ENCODE assay signal across 1 cellular context in the genomic region with DNA sequence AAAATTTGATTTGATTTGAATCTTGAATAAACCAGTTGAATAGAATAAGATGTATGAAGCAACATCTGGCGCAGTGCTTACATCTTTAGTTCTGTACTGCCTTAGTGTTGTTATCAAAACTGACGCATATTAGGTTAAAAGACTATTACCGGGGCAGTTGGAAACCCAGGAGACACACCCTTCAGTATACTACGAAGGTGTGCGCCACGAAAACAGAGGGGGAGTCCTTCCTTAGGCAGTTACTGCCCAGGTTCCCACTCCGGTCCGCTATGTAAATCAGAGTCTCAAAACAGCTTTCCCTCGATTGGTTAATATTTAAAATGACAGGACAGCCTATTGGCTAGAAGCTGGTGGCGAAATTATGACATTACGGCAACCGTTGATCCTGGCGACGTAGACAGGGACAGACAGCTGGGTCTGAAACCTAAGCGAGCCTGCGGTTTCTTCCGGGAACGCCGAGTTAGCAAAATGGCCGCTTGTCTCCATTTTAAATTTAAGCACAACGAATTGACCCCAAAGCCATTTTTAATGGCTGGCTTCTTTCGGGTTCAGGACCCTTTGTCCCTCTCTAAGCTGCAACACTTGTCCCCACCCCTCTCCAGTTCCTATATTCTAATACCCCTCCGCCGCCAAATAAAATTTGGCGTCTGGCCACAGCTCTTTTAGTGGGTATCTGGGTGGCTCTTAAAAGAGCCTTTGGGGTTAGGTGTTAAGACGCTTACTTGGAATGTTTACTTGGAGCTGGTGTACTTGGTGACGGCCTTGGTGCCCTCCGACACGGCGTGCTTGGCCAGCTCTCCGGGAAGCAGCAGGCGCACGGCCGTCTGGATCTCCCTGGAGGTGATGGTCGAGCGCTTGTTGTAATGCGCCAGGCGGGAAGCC.
TF ChIP-seq lines count a peak whose summit lies in the region.

No MANE protein-coding gene starts in this region.

TF ChIP-seq in HepG2, 621 proteins besides CTCF, POLR2A, EP300 and RAD21 (continued from another document and continues in another):
- TF ChIP-seq, protein P1, sequence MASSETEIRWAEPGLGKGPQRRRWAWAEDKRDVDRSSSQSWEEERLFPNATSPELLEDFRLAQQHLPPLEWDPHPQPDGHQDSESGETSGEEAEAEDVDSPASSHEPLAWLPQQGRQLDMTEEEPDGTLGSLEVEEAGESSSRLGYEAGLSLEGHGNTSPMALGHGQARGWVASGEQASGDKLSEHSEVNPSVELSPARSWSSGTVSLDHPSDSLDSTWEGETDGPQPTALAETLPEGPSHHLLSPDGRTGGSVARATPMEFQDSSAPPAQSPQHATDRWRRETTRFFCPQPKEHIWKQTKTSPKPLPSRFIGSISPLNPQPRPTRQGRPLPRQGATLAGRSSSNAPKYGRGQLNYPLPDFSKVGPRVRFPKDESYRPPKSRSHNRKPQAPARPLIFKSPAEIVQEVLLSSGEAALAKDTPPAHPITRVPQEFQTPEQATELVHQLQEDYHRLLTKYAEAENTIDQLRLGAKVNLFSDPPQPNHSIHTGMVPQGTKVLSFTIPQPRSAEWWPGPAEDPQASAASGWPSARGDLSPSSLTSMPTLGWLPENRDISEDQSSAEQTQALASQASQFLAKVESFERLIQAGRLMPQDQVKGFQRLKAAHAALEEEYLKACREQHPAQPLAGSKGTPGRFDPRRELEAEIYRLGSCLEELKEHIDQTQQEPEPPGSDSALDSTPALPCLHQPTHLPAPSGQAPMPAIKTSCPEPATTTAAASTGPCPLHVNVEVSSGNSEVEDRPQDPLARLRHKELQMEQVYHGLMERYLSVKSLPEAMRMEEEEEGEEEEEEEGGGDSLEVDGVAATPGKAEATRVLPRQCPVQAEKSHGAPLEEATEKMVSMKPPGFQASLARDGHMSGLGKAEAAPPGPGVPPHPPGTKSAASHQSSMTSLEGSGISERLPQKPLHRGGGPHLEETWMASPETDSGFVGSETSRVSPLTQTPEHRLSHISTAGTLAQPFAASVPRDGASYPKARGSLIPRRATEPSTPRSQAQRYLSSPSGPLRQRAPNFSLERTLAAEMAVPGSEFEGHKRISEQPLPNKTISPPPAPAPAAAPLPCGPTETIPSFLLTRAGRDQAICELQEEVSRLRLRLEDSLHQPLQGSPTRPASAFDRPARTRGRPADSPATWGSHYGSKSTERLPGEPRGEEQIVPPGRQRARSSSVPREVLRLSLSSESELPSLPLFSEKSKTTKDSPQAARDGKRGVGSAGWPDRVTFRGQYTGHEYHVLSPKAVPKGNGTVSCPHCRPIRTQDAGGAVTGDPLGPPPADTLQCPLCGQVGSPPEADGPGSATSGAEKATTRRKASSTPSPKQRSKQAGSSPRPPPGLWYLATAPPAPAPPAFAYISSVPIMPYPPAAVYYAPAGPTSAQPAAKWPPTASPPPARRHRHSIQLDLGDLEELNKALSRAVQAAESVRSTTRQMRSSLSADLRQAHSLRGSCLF (CRISPR knock-in tag; IDR thresholded peaks at IDR 0.05; ENCODE audit: borderline replicate concordance): no peak
- TF ChIP-seq MAFF (IDR thresholded peaks at IDR 0.05; ENCODE audit: low read depth, low read length) (peak; percentile 73), KDM5B (CRISPR knock-in tag; IDR thresholded peaks at IDR 0.05; ENCODE audit: borderline replicate concordance) (peak; percentile 51; the same call in 1 of the 2 replicates), ZNF10 (CRISPR knock-in tag; IDR thresholded peaks at IDR 0.05; ENCODE audit: borderline replicate concordance, low read depth) (no peak), CBFB (CRISPR knock-in tag; IDR thresholded peaks at IDR 0.05) (peak; percentile 62), NR3C1 (CRISPR knock-in tag; IDR thresholded peaks at IDR 0.05) (no peak), JDP2 (CRISPR knock-in tag; IDR thresholded peaks at IDR 0.05; ENCODE audit: borderline replicate concordance) (no peak), MAFK (conservative IDR thresholded peaks at IDR 0.05 in 1 of 2, IDR thresholded peaks at IDR 0.05 in 1 of 2; ENCODE audit: low read length in 2 of 2) (peak; percentile 71 to 89), ZNF772 (CRISPR knock-in tag; IDR thresholded peaks at IDR 0.05) (peak; percentile 64; the same call in 1 of the 2 replicates), TCF7L2 (IDR thresholded peaks at IDR 0.05; ENCODE audit: low read depth, low read length) (no peak), POLR2AphosphoS5 (IDR thresholded peaks at IDR 0.05; ENCODE audit: low read depth, low read length) (peak; percentile 92), RFX3 (CRISPR knock-in tag; IDR thresholded peaks at IDR 0.05) (no peak), MXD4 (CRISPR knock-in tag; IDR thresholded peaks at IDR 0.05) (peak; percentile 14; the same call in 1 of the 2 replicates), PLRG1 (conservative IDR thresholded peaks at IDR 0.05) (no peak), ZNF260 (CRISPR knock-in tag; IDR thresholded peaks at IDR 0.05; ENCODE audit: borderline replicate concordance, low read depth) (no peak), TAF15 (IDR thresholded peaks at IDR 0.05; ENCODE audit: low read depth, low read length, poor library complexity, severe bottlenecking) (no peak), ZNF878 (CRISPR knock-in tag; IDR thresholded peaks at IDR 0.05) (peak; percentile 79; the same call in 1 of the 2 replicates), ZSCAN9 (CRISPR knock-in tag; IDR thresholded peaks at IDR 0.05; ENCODE audit: borderline replicate concordance) (no peak; the same call in 1 of the 2 replicates), SALL1 (CRISPR knock-in tag; IDR thresholded peaks at IDR 0.05) (peak; percentile 90), PRMT3 (CRISPR knock-in tag; IDR thresholded peaks at IDR 0.05; ENCODE audit: borderline replicate concordance, low read depth) (no peak; the same call in 1 of the 2 replicates), ZFP37 (CRISPR knock-in tag; IDR thresholded peaks at IDR 0.05; ENCODE audit: borderline replicate concordance) (no peak), ZNF530 (CRISPR knock-in tag; IDR thresholded peaks at IDR 0.05; ENCODE audit: low read depth) (peak; percentile 28; the same call in 1 of the 2 replicates), ZNF7 (CRISPR knock-in tag; IDR thresholded peaks at IDR 0.05) (no peak), BCL6 (CRISPR knock-in tag; IDR thresholded peaks at IDR 0.05) (peak; percentile 52), ZNF484 (CRISPR knock-in tag; IDR thresholded peaks at IDR 0.05; ENCODE audit: borderline replicate concordance, low read depth) (0 out of 2 replicates have a peak, but pooled peaks have one; percentile 89)
- TF ChIP-seq, protein P2, sequence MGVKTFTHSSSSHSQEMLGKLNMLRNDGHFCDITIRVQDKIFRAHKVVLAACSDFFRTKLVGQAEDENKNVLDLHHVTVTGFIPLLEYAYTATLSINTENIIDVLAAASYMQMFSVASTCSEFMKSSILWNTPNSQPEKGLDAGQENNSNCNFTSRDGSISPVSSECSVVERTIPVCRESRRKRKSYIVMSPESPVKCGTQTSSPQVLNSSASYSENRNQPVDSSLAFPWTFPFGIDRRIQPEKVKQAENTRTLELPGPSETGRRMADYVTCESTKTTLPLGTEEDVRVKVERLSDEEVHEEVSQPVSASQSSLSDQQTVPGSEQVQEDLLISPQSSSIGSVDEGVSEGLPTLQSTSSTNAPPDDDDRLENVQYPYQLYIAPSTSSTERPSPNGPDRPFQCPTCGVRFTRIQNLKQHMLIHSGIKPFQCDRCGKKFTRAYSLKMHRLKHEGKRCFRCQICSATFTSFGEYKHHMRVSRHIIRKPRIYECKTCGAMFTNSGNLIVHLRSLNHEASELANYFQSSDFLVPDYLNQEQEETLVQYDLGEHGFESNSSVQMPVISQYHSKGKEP (CRISPR knock-in tag; IDR thresholded peaks at IDR 0.05): no peak
- TF ChIP-seq, protein P3, sequence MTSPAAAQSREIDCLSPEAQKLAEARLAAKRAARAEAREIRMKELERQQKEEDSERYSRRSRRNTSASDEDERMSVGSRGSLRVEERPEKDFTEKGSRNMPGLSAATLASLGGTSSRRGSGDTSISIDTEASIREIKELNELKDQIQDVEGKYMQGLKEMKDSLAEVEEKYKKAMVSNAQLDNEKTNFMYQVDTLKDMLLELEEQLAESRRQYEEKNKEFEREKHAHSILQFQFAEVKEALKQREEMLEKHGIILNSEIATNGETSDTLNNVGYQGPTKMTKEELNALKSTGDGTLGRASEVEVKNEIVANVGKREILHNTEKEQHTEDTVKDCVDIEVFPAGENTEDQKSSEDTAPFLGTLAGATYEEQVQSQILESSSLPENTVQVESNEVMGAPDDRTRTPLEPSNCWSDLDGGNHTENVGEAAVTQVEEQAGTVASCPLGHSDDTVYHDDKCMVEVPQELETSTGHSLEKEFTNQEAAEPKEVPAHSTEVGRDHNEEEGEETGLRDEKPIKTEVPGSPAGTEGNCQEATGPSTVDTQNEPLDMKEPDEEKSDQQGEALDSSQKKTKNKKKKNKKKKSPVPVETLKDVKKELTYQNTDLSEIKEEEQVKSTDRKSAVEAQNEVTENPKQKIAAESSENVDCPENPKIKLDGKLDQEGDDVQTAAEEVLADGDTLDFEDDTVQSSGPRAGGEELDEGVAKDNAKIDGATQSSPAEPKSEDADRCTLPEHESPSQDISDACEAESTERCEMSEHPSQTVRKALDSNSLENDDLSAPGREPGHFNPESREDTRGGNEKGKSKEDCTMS (CRISPR knock-in tag; conservative IDR thresholded peaks at IDR 0.05): no peak
- TF ChIP-seq, protein P4, sequence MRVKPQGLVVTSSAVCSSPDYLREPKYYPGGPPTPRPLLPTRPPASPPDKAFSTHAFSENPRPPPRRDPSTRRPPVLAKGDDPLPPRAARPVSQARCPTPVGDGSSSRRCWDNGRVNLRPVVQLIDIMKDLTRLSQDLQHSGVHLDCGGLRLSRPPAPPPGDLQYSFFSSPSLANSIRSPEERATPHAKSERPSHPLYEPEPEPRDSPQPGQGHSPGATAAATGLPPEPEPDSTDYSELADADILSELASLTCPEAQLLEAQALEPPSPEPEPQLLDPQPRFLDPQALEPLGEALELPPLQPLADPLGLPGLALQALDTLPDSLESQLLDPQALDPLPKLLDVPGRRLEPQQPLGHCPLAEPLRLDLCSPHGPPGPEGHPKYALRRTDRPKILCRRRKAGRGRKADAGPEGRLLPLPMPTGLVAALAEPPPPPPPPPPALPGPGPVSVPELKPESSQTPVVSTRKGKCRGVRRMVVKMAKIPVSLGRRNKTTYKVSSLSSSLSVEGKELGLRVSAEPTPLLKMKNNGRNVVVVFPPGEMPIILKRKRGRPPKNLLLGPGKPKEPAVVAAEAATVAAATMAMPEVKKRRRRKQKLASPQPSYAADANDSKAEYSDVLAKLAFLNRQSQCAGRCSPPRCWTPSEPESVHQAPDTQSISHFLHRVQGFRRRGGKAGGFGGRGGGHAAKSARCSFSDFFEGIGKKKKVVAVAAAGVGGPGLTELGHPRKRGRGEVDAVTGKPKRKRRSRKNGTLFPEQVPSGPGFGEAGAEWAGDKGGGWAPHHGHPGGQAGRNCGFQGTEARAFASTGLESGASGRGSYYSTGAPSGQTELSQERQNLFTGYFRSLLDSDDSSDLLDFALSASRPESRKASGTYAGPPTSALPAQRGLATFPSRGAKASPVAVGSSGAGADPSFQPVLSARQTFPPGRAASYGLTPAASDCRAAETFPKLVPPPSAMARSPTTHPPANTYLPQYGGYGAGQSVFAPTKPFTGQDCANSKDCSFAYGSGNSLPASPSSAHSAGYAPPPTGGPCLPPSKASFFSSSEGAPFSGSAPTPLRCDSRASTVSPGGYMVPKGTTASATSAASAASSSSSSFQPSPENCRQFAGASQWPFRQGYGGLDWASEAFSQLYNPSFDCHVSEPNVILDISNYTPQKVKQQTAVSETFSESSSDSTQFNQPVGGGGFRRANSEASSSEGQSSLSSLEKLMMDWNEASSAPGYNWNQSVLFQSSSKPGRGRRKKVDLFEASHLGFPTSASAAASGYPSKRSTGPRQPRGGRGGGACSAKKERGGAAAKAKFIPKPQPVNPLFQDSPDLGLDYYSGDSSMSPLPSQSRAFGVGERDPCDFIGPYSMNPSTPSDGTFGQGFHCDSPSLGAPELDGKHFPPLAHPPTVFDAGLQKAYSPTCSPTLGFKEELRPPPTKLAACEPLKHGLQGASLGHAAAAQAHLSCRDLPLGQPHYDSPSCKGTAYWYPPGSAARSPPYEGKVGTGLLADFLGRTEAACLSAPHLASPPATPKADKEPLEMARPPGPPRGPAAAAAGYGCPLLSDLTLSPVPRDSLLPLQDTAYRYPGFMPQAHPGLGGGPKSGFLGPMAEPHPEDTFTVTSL (CRISPR knock-in tag; IDR thresholded peaks at IDR 0.05; ENCODE audit: borderline replicate concordance): no peak
- TF ChIP-seq, protein P5, sequence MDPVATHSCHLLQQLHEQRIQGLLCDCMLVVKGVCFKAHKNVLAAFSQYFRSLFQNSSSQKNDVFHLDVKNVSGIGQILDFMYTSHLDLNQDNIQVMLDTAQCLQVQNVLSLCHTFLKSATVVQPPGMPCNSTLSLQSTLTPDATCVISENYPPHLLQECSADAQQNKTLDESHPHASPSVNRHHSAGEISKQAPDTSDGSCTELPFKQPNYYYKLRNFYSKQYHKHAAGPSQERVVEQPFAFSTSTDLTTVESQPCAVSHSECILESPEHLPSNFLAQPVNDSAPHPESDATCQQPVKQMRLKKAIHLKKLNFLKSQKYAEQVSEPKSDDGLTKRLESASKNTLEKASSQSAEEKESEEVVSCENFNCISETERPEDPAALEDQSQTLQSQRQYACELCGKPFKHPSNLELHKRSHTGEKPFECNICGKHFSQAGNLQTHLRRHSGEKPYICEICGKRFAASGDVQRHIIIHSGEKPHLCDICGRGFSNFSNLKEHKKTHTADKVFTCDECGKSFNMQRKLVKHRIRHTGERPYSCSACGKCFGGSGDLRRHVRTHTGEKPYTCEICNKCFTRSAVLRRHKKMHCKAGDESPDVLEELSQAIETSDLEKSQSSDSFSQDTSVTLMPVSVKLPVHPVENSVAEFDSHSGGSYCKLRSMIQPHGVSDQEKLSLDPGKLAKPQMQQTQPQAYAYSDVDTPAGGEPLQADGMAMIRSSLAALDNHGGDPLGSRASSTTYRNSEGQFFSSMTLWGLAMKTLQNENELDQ (CRISPR knock-in tag; IDR thresholded peaks at IDR 0.05; ENCODE audit: borderline replicate concordance): peak; percentile 72; the same call in 1 of the 2 replicates
- TF ChIP-seq, protein P6, sequence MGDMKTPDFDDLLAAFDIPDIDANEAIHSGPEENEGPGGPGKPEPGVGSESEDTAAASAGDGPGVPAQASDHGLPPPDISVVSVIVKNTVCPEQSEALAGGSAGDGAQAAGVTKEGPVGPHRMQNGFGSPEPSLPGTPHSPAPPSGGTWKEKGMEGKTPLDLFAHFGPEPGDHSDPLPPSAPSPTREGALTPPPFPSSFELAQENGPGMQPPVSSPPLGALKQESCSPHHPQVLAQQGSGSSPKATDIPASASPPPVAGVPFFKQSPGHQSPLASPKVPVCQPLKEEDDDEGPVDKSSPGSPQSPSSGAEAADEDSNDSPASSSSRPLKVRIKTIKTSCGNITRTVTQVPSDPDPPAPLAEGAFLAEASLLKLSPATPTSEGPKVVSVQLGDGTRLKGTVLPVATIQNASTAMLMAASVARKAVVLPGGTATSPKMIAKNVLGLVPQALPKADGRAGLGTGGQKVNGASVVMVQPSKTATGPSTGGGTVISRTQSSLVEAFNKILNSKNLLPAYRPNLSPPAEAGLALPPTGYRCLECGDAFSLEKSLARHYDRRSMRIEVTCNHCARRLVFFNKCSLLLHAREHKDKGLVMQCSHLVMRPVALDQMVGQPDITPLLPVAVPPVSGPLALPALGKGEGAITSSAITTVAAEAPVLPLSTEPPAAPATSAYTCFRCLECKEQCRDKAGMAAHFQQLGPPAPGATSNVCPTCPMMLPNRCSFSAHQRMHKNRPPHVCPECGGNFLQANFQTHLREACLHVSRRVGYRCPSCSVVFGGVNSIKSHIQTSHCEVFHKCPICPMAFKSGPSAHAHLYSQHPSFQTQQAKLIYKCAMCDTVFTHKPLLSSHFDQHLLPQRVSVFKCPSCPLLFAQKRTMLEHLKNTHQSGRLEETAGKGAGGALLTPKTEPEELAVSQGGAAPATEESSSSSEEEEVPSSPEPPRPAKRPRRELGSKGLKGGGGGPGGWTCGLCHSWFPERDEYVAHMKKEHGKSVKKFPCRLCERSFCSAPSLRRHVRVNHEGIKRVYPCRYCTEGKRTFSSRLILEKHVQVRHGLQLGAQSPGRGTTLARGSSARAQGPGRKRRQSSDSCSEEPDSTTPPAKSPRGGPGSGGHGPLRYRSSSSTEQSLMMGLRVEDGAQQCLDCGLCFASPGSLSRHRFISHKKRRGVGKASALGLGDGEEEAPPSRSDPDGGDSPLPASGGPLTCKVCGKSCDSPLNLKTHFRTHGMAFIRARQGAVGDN (CRISPR knock-in tag; IDR thresholded peaks at IDR 0.05): peak; percentile 40; the same call in 1 of the 2 replicates
